ENCODE assay signal across 6 cellular contexts in genomic region chr17:61429831-61430230, GRCh38. TPM values are rescaled to one million over a fixed set of nuclear protein-coding genes. Genes with fewer than 3 reads are reported as not detected.
"Had no signal": no experiment of that assay in that cellular context is flagged by ENCODE, and none has a peak within 500 bp of the region (broad histone marks: within the 10 kb centered on the region; RNA-seq: fewer than 3 reads in every experiment).

No MANE protein-coding gene starts in this region.

RNA-seq across cellular contexts. Expression of gene TBX4, which starts 22.4 kb away (rescaled TPM):
- total RNA-seq: GM23248, GM23338, H1, H4, H7, H9 had no signal
- polyA plus RNA-seq: GM23248, GM23338 had no signal

RNA-seq across cellular contexts. Expression of gene TBX2, which starts 30.2 kb away (rescaled TPM):
- total RNA-seq: GM23338, H1, H7, H9 had no signal
- polyA plus RNA-seq: GM23338, H1 had no signal
